ENCODE assay signal across 6 cellular contexts in the genomic region with DNA sequence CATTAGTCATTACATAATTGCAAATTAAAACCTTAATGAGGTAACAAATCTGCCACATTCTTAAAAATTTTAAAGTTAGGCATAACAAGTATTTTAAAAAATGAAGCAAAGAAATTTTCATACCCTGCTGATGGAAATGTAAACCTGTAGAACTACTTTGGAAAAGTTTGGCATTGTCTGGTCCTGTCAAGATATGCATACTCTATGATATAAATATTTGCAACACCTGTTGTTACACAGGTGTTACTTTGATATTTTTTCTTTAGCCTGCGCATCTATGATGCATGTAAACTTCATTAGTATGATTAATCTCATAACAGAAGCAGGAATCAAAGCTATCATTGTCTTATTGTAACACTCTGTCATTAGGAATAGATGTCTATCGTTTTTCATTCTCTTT.
"Had no signal": no experiment of that assay in that cellular context is flagged by ENCODE, and none has a peak within 500 bp of the region (broad histone marks: within the 10 kb centered on the region; RNA-seq: fewer than 3 reads in every experiment).

No MANE protein-coding gene starts in this region.

- H3K27ac ChIP-seq: HL-60 had no signal

- FAIRE-seq: HepG2, HTR-8/SVneo, K562 had no signal

- ATAC-seq: HepG2, K562 had no signal

- H3K4me3 ChIP-seq: K562 had no signal

- DNase-seq: IMR-90, KBM-7 had no signal
